Comparison of ENCODE assay signal across 10 cellular contexts in the genomic region with DNA sequence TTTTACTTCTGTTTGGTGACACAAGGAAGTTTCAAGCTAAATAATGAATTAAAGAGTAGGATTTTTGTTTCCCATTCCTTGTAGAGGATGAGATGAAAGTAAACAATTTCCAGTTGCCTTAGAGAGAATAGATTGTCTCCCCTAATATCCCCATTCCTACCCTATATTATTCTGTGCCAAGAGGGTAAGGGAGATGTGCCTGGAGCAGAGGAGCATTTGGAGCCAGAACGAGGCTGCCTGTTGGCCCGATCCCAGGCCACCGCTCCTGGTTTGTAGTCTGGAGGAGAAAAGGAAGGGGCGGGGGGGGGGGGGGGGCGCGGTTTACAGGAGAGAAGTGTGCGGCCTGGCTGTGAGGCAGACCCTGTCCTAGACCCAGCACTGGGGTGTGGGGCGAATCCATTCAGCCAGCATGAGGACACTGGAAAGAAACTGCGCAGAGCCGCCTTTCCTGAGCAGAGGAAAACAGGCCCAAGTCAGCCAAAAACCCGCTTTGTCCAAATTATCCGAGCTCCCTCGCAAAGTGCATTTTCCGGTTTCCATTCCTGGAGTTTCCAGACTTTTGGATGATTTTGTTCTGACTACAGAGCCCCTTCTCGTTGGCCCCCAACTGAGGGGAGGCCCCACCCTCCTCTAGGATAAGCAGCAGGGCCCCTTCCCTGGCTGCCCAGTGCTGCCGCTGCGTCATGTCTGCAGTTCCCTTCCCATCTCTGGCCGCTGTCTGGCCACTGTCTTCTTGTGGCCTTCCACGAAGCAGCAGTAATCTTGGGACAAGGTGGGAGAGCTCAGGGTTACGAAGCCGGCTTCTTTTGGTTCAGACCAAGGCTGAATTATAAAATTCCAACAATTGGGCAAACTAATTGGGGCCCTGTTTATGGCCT. TPM values are rescaled to one million over a fixed set of nuclear protein-coding genes. Genes with fewer than 3 reads are reported as not detected.
DNase-seq lines count a peak whose midpoint lies in the region; TF ChIP-seq lines count a peak whose summit lies in the region.
"Had no signal": no experiment of that assay in that cellular context is flagged by ENCODE, and none has a peak within 500 bp of the region (broad histone marks: within the 10 kb centered on the region; RNA-seq: fewer than 3 reads in every experiment).

No MANE protein-coding gene starts in this region.

- peaks cover 82% of the 10 kb centered on the region for H3K4me1 ChIP-seq in mammary epithelial cell (ENCODE audit: insufficient read depth, low read length)

- in situ Hi-C loops in mammary epithelial cell (cut with MboI; ENCODE audit: low sequenced_read_pairs in 2 of 2): no loop called here

- CTCF ChIA-PET in mammary epithelial cell (lab: Charles Lee; ENCODE audit: low non-redundant PET): no interaction called here

- dilution Hi-C loops in mammary epithelial cell (cut with HindIII; ENCODE audit: low sequenced_read_pairs): no loop called here

- peak overlapping the region; percentile 77 for H3K9ac ChIP-seq in mammary epithelial cell (ENCODE audit: insufficient read depth, low read length)

- H3K27ac Mint-ChIP-seq in HFFc6: peak overlapping the region; percentile 94
- H3K27ac Mint-ChIP-seq: activated naive CD4-positive, alpha-beta T cell treated with anti-CD3 and anti-CD28 coated beads, Interleukin-2, amount 10 ng/mL, durations not matched to agents 7 days and 5 days had no signal

- intact Hi-C loops in mammary epithelial cell (cut with micrococcal nuclease): no loop called here

- TF ChIP-seq CTCF in HFFc6 (IDR thresholded peaks at IDR 0.05): no peak
- no peak for TF ChIP-seq CTCF in mammary epithelial cell (conservative IDR thresholded peaks at IDR 0.05 in 1 of 2, IDR thresholded peaks at IDR 0.05 in 1 of 2; ENCODE audit: extremely low read depth in 1 of 2, insufficient read depth in 1 of 2, low read depth in 1 of 2, low read length in 2 of 2)

- peaks cover 87% of the 10 kb centered on the region for H3K79me2 ChIP-seq in mammary epithelial cell (ENCODE audit: insufficient read depth, low read length)

- peak overlapping the region; percentile 10 to 54 (median 21) for H3K4me3 ChIP-seq in mammary epithelial cell (replicated peaks in 1 of 3; ENCODE audit: insufficient read depth in 1 of 3, low read depth in 2 of 3, low read length in 3 of 3)

- H3K4me3 Mint-ChIP-seq in HFFc6: peak overlapping the region; percentile 77
- H3K4me3 Mint-ChIP-seq: activated naive CD4-positive, alpha-beta T cell treated with anti-CD3 and anti-CD28 coated beads, Interleukin-2, amount 10 ng/mL, durations not matched to agents 7 days and 5 days had no signal

- H4K20me1 ChIP-seq in mammary epithelial cell (ENCODE audit: insufficient read depth, low read length): no peaks in the 10 kb centered on the region

- H3K27ac ChIP-seq in mammary epithelial cell (ENCODE audit: insufficient read depth, low read depth, low read length) (peak overlapping the region; percentile 85), substantia nigra (ENCODE audit: low read depth, low read length, poor library complexity, severe bottlenecking) (peak overlapping the region; percentile 81)

- DNase-seq in HFFc6 (no peak), mammary epithelial cell (peak; percentile 60), iris pigment epithelial cell (ENCODE audit: low read depth) (peak; percentile 31), substantia nigra (lab: John Stamatoyannopoulos, UW) (peak in 40 of 49 donors; percentile 20 to 91 (median 59)), NAMALWA (ENCODE audit: low spot score) (no peak), NCI-H187 treated with DMSO at 0.1 percent for 48 hours (lab: John Stamatoyannopoulos, UW) (no peak)
- no peak for DNase-seq in activated naive CD4-positive, alpha-beta T cell (lab: John Stamatoyannopoulos, UW)
- DNase-seq in activated naive CD4-positive, alpha-beta T cell treated with anti-CD3 and anti-CD28 coated beads, Interleukin-2, amount 50 U/mL, for 16 hours: no peak
- DNase-seq: activated naive CD4-positive, alpha-beta T cell treated with anti-CD3 and anti-CD28 coated beads, Interleukin-2, amount 10 ng/mL, durations not matched to agents 7 days and 5 days; NK-92 treated with Interleukin-12 subunit alpha and Interleukin-12 subunit beta, amount 100 ng/mL, for 24 hours had no signal

- no TSS peak for BruUV-seq in mammary epithelial cell (replicated peaks; lab: Mats Ljungman, UMichigan)

- H3K27me3 ChIP-seq in mammary epithelial cell (ENCODE audit: insufficient read depth, low read length): no peaks in the 10 kb centered on the region

- H3K9me3 Mint-ChIP-seq in HFFc6: no peaks in the 10 kb centered on the region
- H3K9me3 Mint-ChIP-seq: activated naive CD4-positive, alpha-beta T cell treated with anti-CD3 and anti-CD28 coated beads, Interleukin-2, amount 10 ng/mL, durations not matched to agents 7 days and 5 days had no signal

- H3K27me3 Mint-ChIP-seq in HFFc6 (ENCODE audit: insufficient read depth): peaks cover 3% of the 10 kb centered on the region

- no peaks in the 10 kb centered on the region for H3K9me3 ChIP-seq in mammary epithelial cell (replicated peaks; ENCODE audit: insufficient read depth, low read length)

- H3K36me3 Mint-ChIP-seq in HFFc6 (ENCODE audit: low read depth): no peaks in the 10 kb centered on the region

- no peaks in the 10 kb centered on the region for H3K36me3 ChIP-seq in mammary epithelial cell (ENCODE audit: insufficient read depth, low read length)

- H3K4me1 Mint-ChIP-seq in HFFc6 (ENCODE audit: low read depth): peaks cover 71% of the 10 kb centered on the region

- H2AFZ ChIP-seq in mammary epithelial cell (ENCODE audit: low read depth, low read length): peak overlapping the region; percentile 48

- peak overlapping the region; percentile 99 for H3K4me2 ChIP-seq in mammary epithelial cell (ENCODE audit: insufficient read depth, low read depth, low read length)

- 4% methylated on average over 13 of the region's 21 CpGs for WGBS in mammary epithelial cell (ENCODE audit: low coverage, missing lambda C conversion rate)

RNA-seq across cellular contexts. Expression of a gene that starts 23.0 kb away (rescaled TPM):
- 100 to 1,000 TPM; 129 to 161 (median 142) TPM for total RNA-seq in HFFc6 (2021; fragmentation: NEBNext Ultra II Directional; extraction: Animal tissue kit (Norgen Biotek cat#: 25700))
- 10 to 100 TPM; 43.2 to 76.1 TPM for total RNA-seq in mammary epithelial cell
- 24.5 TPM for polyA plus RNA-seq in mammary epithelial cell
- polyA minus RNA-seq in mammary epithelial cell: 215 TPM

RNA-seq across cellular contexts. Expression of a gene that starts 48.9 kb away (rescaled TPM):
- total RNA-seq in HFFc6 (2021; fragmentation: NEBNext Ultra II Directional; extraction: Animal tissue kit (Norgen Biotek cat#: 25700)): not detected
- total RNA-seq in mammary epithelial cell: under 1 TPM; under 0.01 to 0.28 TPM
- polyA plus RNA-seq in mammary epithelial cell: 0.07 TPM
- polyA minus RNA-seq in mammary epithelial cell: not detected

Comparison
In these comparisons a context has a peak if more than half of its experiments do, and no peak if none do; other contexts are left out.
1. DNase-seq: peak in mammary epithelial cell (single experiment), iris pigment epithelial cell (single experiment) and substantia nigra (40 of 49); none in HFFc6 (single experiment), activated naive CD4-positive, alpha-beta T cell (0 of 4), NAMALWA (single experiment), NCI-H187 treated with DMSO at 0.1 percent for 48 hours (single experiment) and activated naive CD4-positive, alpha-beta T cell treated with anti-CD3 and anti-CD28 coated beads, Interleukin-2, amount 50 U/mL, for 16 hours (single experiment).